ENCODE assay signal across 10 cellular contexts in the genomic region with DNA sequence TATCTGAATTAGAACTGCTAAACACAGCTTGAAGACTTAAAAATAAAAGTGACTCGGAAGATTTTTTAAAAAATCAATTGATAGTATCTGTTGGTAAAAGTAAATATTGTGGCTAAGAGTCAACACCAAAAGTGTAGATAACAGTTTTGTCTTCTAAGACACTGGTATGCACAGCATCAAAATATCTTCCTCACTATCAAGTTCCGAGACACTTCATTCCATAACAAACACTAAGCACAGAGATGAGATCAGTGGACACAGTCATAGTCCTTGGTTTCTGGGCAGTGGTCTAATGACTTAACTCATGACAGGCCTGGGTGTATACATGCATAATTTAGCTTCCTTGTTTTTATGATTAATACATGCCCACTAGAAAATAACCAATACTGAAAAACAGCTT.
DNase-seq lines count a peak whose midpoint lies in the region; ATAC-seq and TF ChIP-seq lines count a peak whose summit lies in the region.
"Had no signal": no experiment of that assay in that cellular context is flagged by ENCODE, and none has a peak within 500 bp of the region (broad histone marks: within the 10 kb centered on the region; RNA-seq: fewer than 3 reads in every experiment).

No MANE protein-coding gene starts in this region.

- H3K27me3 ChIP-seq in MG63 (no peaks in the 10 kb centered on the region), muscle layer of colon (ENCODE audit: control insufficient read depth in 1 of 2, insufficient read depth in 2 of 2, low read length in 2 of 2) (no peaks in the 10 kb centered on the region)

- H3K4me1 ChIP-seq in muscle layer of colon (ENCODE audit: insufficient read depth, low read length), result peaks cover 18% of the 10 kb centered on the region

- no peak for TF ChIP-seq CTCF in AG04449 (IDR thresholded peaks at IDR 0.05; ENCODE audit: insufficient read depth, low read length, missing control alignments)

- H3K4me1 Mint-ChIP-seq in central memory CD8-positive, alpha-beta T cell, result peaks cover 6% of the 10 kb centered on the region

- H3K36me3 Mint-ChIP-seq in central memory CD8-positive, alpha-beta T cell (ENCODE audit: insufficient read depth), result peaks cover 1% of the 10 kb centered on the region

- peak overlapping the region; percentile 95 for H3K27ac Mint-ChIP-seq in central memory CD8-positive, alpha-beta T cell (ENCODE audit: low read depth)

- CTCF ChIA-PET in AG04449 (lab: Yijun Ruan, JAX), result interaction anchor here (0.8 to 4.2 kb wide), 10 partner anchors 9 to 266 kb away, joined by 3 to 18 read pairs (median 5); partner anchors contain the start of gene PXYLP1

- H3K36me3 ChIP-seq in MG63, result peaks cover 11% of the 10 kb centered on the region
- no peaks in the 10 kb centered on the region for H3K36me3 ChIP-seq in muscle layer of colon (ENCODE audit: insufficient read depth, low read length)

- H3K9me3 ChIP-seq in MG63 (peaks cover 4% of the 10 kb centered on the region; the same call in 1 of the 2 replicates), muscle layer of colon (ENCODE audit: low read length) (no peaks in the 10 kb centered on the region)

- H3K27ac ChIP-seq in muscle layer of colon (ENCODE audit: low read depth, low read length), result no peak overlapping the region
- H3K27ac ChIP-seq: HL-60 had no signal

- no peaks in the 10 kb centered on the region for H3K9me3 Mint-ChIP-seq in central memory CD8-positive, alpha-beta T cell

- peak; percentile 57 for DNase-seq in AG04449 (ENCODE audit: low read depth, low spot score)
- peak; percentile 39 for DNase-seq in MG63
- DNase-seq in central memory CD8-positive, alpha-beta T cell (ENCODE audit: low spot score in 2 of 2), result no peak
- DNase-seq in NCI-H187 treated with DMSO at 0.1 percent for 48 hours (lab: John Stamatoyannopoulos, UW), result no peak
- no peak for DNase-seq in stimulated activated naive CD4-positive, alpha-beta T cell (lab: John Stamatoyannopoulos, UW)
- DNase-seq: retina had no signal

- no peaks in the 10 kb centered on the region for H3K27me3 Mint-ChIP-seq in central memory CD8-positive, alpha-beta T cell

- H3K4me3 ChIP-seq in AG04449 (ENCODE audit: low read depth, low read length) (no peak overlapping the region), MG63 (peak overlapping the region; percentile 18), muscle layer of colon (ENCODE audit: low read depth in 1 of 2, low read length in 2 of 2) (peak overlapping the region in 1 of 2 donors; percentile 50)

- no peak for ATAC-seq in central memory CD8-positive, alpha-beta T cell (replicated peaks; ENCODE audit: extremely low read depth, poor library complexity, severe bottlenecking)
- ATAC-seq in GM19395 (IDR thresholded peaks at IDR 0.05; ENCODE audit: unreplicated experiment) (no peak), HG03108 (IDR thresholded peaks at IDR 0.05; ENCODE audit: unreplicated experiment) (no peak)

- POLR2A ChIA-PET in AG04449 (lab: Yijun Ruan, JAX), result interaction anchor here (0.9 kb wide), 1 partner anchor 64 kb away, joined by 3 read pairs; the partner anchor contains the start of gene PXYLP1

- peak overlapping the region; percentile 73 for H3K4me3 Mint-ChIP-seq in central memory CD8-positive, alpha-beta T cell

- H3K9ac ChIP-seq in muscle layer of colon (ENCODE audit: low read length), result peak overlapping the region; percentile 46

Comparison
In these comparisons a context has a peak if more than half of its experiments do, and no peak if none do; other contexts are left out.
1. DNase-seq: peak in AG04449 (single experiment) and MG63 (single experiment); none in central memory CD8-positive, alpha-beta T cell (0 of 2), NCI-H187 treated with DMSO at 0.1 percent for 48 hours (single experiment) and stimulated activated naive CD4-positive, alpha-beta T cell (0 of 6).